8 cellular contexts compared by ENCODE assay signal in the genomic region with DNA sequence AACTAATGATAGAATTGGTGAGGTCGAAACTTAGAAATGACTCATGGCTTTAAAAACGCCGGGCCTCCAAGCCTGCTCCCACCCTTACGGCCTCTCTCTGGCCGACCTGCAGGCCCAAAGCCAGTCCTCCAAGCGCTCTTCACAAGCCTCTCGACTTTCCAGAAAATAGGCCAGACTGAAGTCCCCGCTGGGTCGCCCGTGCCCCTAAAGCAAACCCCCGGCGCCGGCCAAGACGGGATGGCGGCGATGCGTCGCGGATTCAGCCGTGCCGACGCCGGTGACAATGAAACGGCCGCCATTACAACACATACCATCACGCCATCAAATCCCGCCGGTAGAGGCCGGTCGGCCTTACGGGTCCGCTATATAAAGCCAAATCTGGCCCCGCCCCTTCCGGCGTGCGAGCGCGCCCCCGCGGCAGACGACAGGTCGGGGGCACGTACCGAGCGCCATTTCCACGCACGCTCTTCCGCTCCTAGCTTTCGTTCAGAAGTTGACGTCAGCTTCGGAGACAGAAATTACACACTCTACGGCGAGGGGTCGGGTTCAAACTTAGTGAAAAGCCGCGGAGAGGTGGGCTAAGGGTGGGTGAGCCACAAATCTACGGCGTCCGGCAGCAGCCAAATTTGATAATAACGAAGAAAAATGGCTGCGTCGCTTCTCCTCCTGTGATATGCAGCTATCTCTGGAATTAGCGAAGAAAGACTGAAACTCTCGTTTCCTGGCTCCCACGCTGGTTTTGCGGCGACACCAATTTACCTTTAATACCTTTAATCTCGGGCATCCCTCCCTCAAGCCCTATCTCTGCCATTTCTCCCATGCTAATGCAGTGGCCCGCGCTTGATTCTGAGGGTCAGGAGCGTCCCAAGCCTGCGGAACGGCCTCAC. TPM values are rescaled to one million over a fixed set of nuclear protein-coding genes. Genes with fewer than 3 reads are reported as not detected.
DNase-seq lines count a peak whose midpoint lies in the region; ATAC-seq, FAIRE-seq and TF ChIP-seq lines count a peak whose summit lies in the region.

A gene (minus strand): TSS at position 340 of the 887 bp plus-strand sequence. CDS start 26 bp downstream, at position 314.

- 0 out of 2 replicates have a peak, but pooled peaks have one; percentile 18 for TF ChIP-seq CTCF in A673 (conservative IDR thresholded peaks at IDR 0.05; ENCODE audit: low read depth, low read length)
- 0 out of 2 replicates have a peak, but pooled peaks have one; percentile 3 for TF ChIP-seq CTCF in WERI-Rb-1 (IDR thresholded peaks at IDR 0.05; ENCODE audit: low read depth, low read length)
- no peak for TF ChIP-seq CTCF in mammary epithelial cell (conservative IDR thresholded peaks at IDR 0.05 in 1 of 2, IDR thresholded peaks at IDR 0.05 in 1 of 2; ENCODE audit: extremely low read depth in 1 of 2, insufficient read depth in 1 of 2, low read depth in 1 of 2, low read length in 2 of 2)

- BruUV-seq in A673 (replicated peaks; lab: Mats Ljungman, UMichigan) (TSS peak; percentile 100), mammary epithelial cell (replicated peaks; lab: Mats Ljungman, UMichigan) (TSS peak; percentile 93)

- peak within 1 kb of the TSS; percentile 100 for H3K9ac ChIP-seq in mammary epithelial cell (ENCODE audit: insufficient read depth, low read length)

- H3K36me3 ChIP-seq in A673 (ENCODE audit: insufficient read depth, low read length, poor library complexity, severe bottlenecking) (peaks cover 45% of the 10 kb centered on the region), WERI-Rb-1 (peaks cover 48% of the 10 kb centered on the region), mammary epithelial cell (ENCODE audit: insufficient read depth, low read length) (peaks cover 33% of the 10 kb centered on the region), small intestine (ENCODE audit: control insufficient read depth in 2 of 2, insufficient read depth in 2 of 2, low read length in 2 of 2) (peaks cover 9 to 14% of the 10 kb centered on the region in 2 donors)

- H3K4me2 ChIP-seq in mammary epithelial cell (ENCODE audit: insufficient read depth, low read depth, low read length), result peak within 1 kb of the TSS; percentile 96

- WGBS in mammary epithelial cell (ENCODE audit: low coverage, missing lambda C conversion rate), result under 1% methylated on average over 23 of the region's 73 CpGs
- WGBS in small intestine, 3 donors, result 0 to 1% (median 0%) methylated on average over 73 of the region's 73 CpGs

- peak within 1 kb of the TSS; percentile 87 for H3K4me3 ChIP-seq in A673 (ENCODE audit: low read depth, low read length, poor library complexity, severe bottlenecking)
- H3K4me3 ChIP-seq in WERI-Rb-1 (ENCODE audit: low read depth, low read length), result peak within 1 kb of the TSS; percentile 94
- peak within 1 kb of the TSS; percentile 74 to 97 (median 87) for H3K4me3 ChIP-seq in mammary epithelial cell (replicated peaks in 1 of 3; ENCODE audit: insufficient read depth in 1 of 3, low read depth in 2 of 3, low read length in 3 of 3)
- H3K4me3 ChIP-seq in small intestine (ENCODE audit: low read depth in 1 of 2, low read length in 2 of 2), result peak within 1 kb of the TSS; percentile 69 to 86

- H3K4me1 ChIP-seq in A673 (ENCODE audit: insufficient read depth, low read length, poor library complexity, severe bottlenecking) (peaks cover 29% of the 10 kb centered on the region), mammary epithelial cell (ENCODE audit: insufficient read depth, low read length) (peaks cover 20% of the 10 kb centered on the region), small intestine (ENCODE audit: control insufficient read depth in 2 of 2, insufficient read depth in 1 of 2, low read depth in 1 of 2, low read length in 1 of 2) (peaks cover 0 to 2% of the 10 kb centered on the region in 2 donors)

- DNase-seq in A673 (ENCODE audit: low spot score) (peak; percentile 100), NCI-H2196 treated with DMSO at 0.1 percent for 48 hours (lab: John Stamatoyannopoulos, UW; ENCODE audit: unreplicated experiment) (peak; percentile 50), WERI-Rb-1 (peak; percentile 95), mammary epithelial cell (peak; percentile 96), iPS-NIHi11 (ENCODE audit: low spot score) (peak; percentile 91), small intestine (peak; percentile 97)

- H3K27me3 ChIP-seq in A673 (replicated peaks; ENCODE audit: insufficient read depth, low read depth, low read length, poor library complexity), result no peaks in the 10 kb centered on the region
- no peaks in the 10 kb centered on the region for H3K27me3 ChIP-seq in WERI-Rb-1 (ENCODE audit: insufficient read depth, low read depth, severe bottlenecking)
- no peaks in the 10 kb centered on the region for H3K27me3 ChIP-seq in mammary epithelial cell (ENCODE audit: insufficient read depth, low read length)
- H3K27me3 ChIP-seq in small intestine (ENCODE audit: control insufficient read depth in 2 of 2, insufficient read depth in 2 of 2, low read length in 2 of 2), result no peaks in the 10 kb centered on the region

- CTCF ChIA-PET in A673 (lab: Charles Lee) (interaction anchor here (0.6 to 1.7 kb wide), 7 partner anchors 8 to 550 kb away, joined by 3 to 6 read pairs (median 4); no protein-coding TSS in a partner anchor), mammary epithelial cell (lab: Charles Lee; ENCODE audit: low non-redundant PET) (interaction anchor here (0.7 to 0.8 kb wide), 2 partner anchors 158 to 201 kb away, joined by 3 to 10 read pairs; a partner anchor contains a TSS)

- POLR2A ChIA-PET in A673 (lab: Charles Lee; ENCODE audit: low non-redundant PET), result interaction anchor here (0.6 to 1.6 kb wide), 17 partner anchors 10 to 705 kb away, joined by 3 to 10 read pairs (median 3); a partner anchor contains a TSS

- ATAC-seq in GM18868 (IDR thresholded peaks at IDR 0.05; ENCODE audit: unreplicated experiment), result peak; percentile 76
- ATAC-seq in HG03108 (IDR thresholded peaks at IDR 0.05; ENCODE audit: unreplicated experiment), result peak; percentile 74

- in situ Hi-C loops in mammary epithelial cell (cut with MboI; ENCODE audit: low sequenced_read_pairs in 2 of 2), result loop anchor here in 1 of 2 donors (25.0 kb wide), 3 partner anchors 307 to 557 kb away; a partner anchor contains a TSS

- intact Hi-C loops in A673 (cut with micrococcal nuclease; ENCODE audit: unreplicated experiment) (loop anchor here (5.0 to 10.0 kb wide), 2 partner anchors 208 to 315 kb away; no protein-coding TSS in a partner anchor), mammary epithelial cell (cut with micrococcal nuclease) (loop anchor here (1.0 to 10.0 kb wide), 4 partner anchors 80 to 565 kb away; a partner anchor contains a TSS)

- FAIRE-seq in small intestine (lab: Jason Lieb, UNC), result no peak

- H3K27ac ChIP-seq in A673 (ENCODE audit: low read depth, low read length, poor library complexity, severe bottlenecking) (peak within 1 kb of the TSS; percentile 98), WERI-Rb-1 (peak within 1 kb of the TSS; percentile 93), mammary epithelial cell (ENCODE audit: insufficient read depth, low read depth, low read length) (peak within 1 kb of the TSS; percentile 92), small intestine (ENCODE audit: low read depth in 1 of 2, low read length in 1 of 2) (peak within 1 kb of the TSS; percentile 99 to 100)

- peaks cover 52% of the 10 kb centered on the region for H3K79me2 ChIP-seq in mammary epithelial cell (ENCODE audit: insufficient read depth, low read length)

- H3K9me3 ChIP-seq in A673 (ENCODE audit: low read depth, low read length, poor library complexity, severe bottlenecking) (no peaks in the 10 kb centered on the region), WERI-Rb-1 (ENCODE audit: severe bottlenecking) (no peaks in the 10 kb centered on the region), mammary epithelial cell (replicated peaks; ENCODE audit: insufficient read depth, low read length) (no peaks in the 10 kb centered on the region), small intestine (ENCODE audit: control insufficient read depth, low read depth) (no peaks in the 10 kb centered on the region)

- dilution Hi-C loops in mammary epithelial cell (cut with HindIII; ENCODE audit: low sequenced_read_pairs), result loop anchor here (5.0 kb wide), 4 partner anchors 82 to 192 kb away; no protein-coding TSS in a partner anchor

- H2AFZ ChIP-seq in mammary epithelial cell (ENCODE audit: low read depth, low read length), result peak within 1 kb of the TSS; percentile 92

- H4K20me1 ChIP-seq in mammary epithelial cell (ENCODE audit: insufficient read depth, low read length), result peaks cover 18% of the 10 kb centered on the region

RNA-seq across cellular contexts. Expression of the gene that starts here (rescaled TPM):
- total RNA-seq in A673 (2021) (1,117 and 1,141 TPM in 2 replicates), mammary epithelial cell (1,000 to 10,000 TPM; 1,970 to 2,165 TPM)
- polyA plus RNA-seq in mammary epithelial cell (3,548 TPM), small intestine (1,000 to 10,000 TPM; 1,757 to 4,298 (median 3,624) TPM)
- 1,634 TPM for polyA minus RNA-seq in mammary epithelial cell

Comparison
In these comparisons a context has a peak if more than half of its experiments do, and no peak if none do; other contexts are left out.
1. Peak in every context shown above with its lines: DNase-seq, ATAC-seq, H3K4me3 ChIP-seq and H3K27ac ChIP-seq.
2. DNase-seq: peak in every context shown above with its lines; median percentile 100 in A673; 97 in small intestine; 96 in mammary epithelial cell; 95 in WERI-Rb-1; 91 in iPS-NIHi11; 50 in NCI-H2196 treated with DMSO at 0.1 percent for 48 hours.
3. CTCF ChIP-seq: peak in A673 (single experiment) and WERI-Rb-1 (single experiment); none in mammary epithelial cell (0 of 2).